21 cellular contexts compared by ENCODE assay signal in the genomic region with DNA sequence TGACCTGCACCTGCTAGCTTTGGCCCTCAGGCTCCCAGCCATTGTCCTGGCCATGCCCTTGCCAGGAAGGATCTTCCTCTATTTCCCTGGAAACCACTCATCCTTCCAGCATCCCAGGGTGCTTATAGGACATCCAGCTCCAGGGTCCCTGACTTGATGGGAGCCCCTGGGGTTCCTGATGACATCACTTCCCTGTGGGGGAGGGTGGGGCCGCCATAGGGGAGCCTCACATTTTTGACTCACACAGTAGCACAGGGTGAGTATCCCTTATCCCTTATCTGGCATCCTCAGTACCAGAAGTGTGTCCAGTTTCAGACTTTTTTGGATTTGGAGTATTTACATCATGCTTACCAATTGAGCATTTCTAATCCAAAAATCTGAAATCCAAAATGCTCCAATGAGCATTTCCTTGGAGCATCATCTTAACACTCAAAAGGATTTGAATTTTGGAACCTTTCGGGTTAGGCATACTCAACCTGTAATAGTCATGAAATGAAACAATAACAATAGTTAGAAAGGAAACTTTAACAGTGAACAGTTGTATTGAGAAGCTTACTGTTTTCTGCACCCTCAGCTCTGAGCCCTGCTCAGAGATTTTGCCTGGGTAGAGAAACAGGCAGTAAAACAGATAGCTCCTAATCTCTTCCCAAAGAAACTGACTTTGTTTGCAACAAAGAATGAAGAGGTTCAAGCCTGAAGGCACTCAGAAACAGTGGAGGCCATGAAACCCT. TPM values are rescaled to one million over a fixed set of nuclear protein-coding genes. Genes with fewer than 3 reads are reported as not detected.
DNase-seq lines count a peak whose midpoint lies in the region; ATAC-seq lines count a peak whose summit lies in the region.
"Had no signal": no experiment of that assay in that cellular context is flagged by ENCODE, and none has a peak within 500 bp of the region (broad histone marks: within the 10 kb centered on the region; RNA-seq: fewer than 3 reads in every experiment).

No MANE protein-coding gene starts in this region.

- DNase-seq in activated naive CD8-positive, alpha-beta T cell treated with anti-CD3 and anti-CD28 coated beads, Interleukin-2, amount 50 U/mL, for 24 hours: no peak
- no peak for DNase-seq in T-helper 17 cell
- DNase-seq in left colon: no peak
- DNase-seq in stimulated activated effector memory CD8-positive, alpha-beta T cell treated with anti-CD3 and anti-CD28 coated beads, Interleukin-12 subunit alpha, Interleukin-12 subunit beta, amount 100 ng/mL, for 72 hours (ENCODE audit: low spot score in 2 of 2): no peak
- DNase-seq in activated CD4-positive, alpha-beta memory T cell treated with anti-CD3 and anti-CD28 coated beads, Interleukin-2, amount 10 ng/mL, durations not matched to agents 7 days and 5 days: no peak
- no peak for DNase-seq in OCI-M1 (lab: John Stamatoyannopoulos, UW)
- DNase-seq: activated CD8-positive, alpha-beta memory T cell treated with anti-CD3 and anti-CD28 coated beads for 24 hours; CD4-positive, CD25-positive, alpha-beta regulatory T cell; dermis blood vessel endothelial cell; DMS153; foreskin keratinocyte; GDM1; GM23248; NCI-H1048; NCI-H2029; thyroid gland had no signal

- CTCF ChIA-PET in activated CD4-positive, alpha-beta memory T cell treated with anti-CD3 and anti-CD28 coated beads, Interleukin-2, amount 10 ng/mL, durations not matched to agents 7 days and 5 days (lab: Charles Lee): no interaction called here

- H3K9me3 Mint-ChIP-seq in activated naive CD8-positive, alpha-beta T cell (ENCODE audit: low read depth): peaks cover 7% of the 10 kb centered on the region
- H3K9me3 Mint-ChIP-seq in activated naive CD8-positive, alpha-beta T cell treated with anti-CD3 and anti-CD28 coated beads, Interleukin-2, amount 50 U/mL, for 24 hours: peaks cover 19% of the 10 kb centered on the region
- H3K9me3 Mint-ChIP-seq in stimulated activated effector memory CD8-positive, alpha-beta T cell treated with anti-CD3 and anti-CD28 coated beads, Interleukin-12 subunit alpha, Interleukin-12 subunit beta, amount 100 ng/mL, for 72 hours: peaks cover 7% of the 10 kb centered on the region
- H3K9me3 Mint-ChIP-seq in activated CD4-positive, alpha-beta memory T cell treated with anti-CD3 and anti-CD28 coated beads, Interleukin-2, amount 10 ng/mL, durations not matched to agents 7 days and 5 days: peaks cover 15% of the 10 kb centered on the region

- intact Hi-C loops in left colon (cut with DNase I, micrococcal nuclease): no loop called here

- H3K36me3 Mint-ChIP-seq in activated naive CD8-positive, alpha-beta T cell: peaks cover 22% of the 10 kb centered on the region
- H3K36me3 Mint-ChIP-seq in activated naive CD8-positive, alpha-beta T cell treated with anti-CD3 and anti-CD28 coated beads, Interleukin-2, amount 50 U/mL, for 24 hours (ENCODE audit: low read depth): peaks cover 33% of the 10 kb centered on the region
- peaks cover 13% of the 10 kb centered on the region for H3K36me3 Mint-ChIP-seq in T-helper 17 cell (ENCODE audit: low read depth)
- peaks cover 85% of the 10 kb centered on the region for H3K36me3 Mint-ChIP-seq in stimulated activated effector memory CD8-positive, alpha-beta T cell treated with anti-CD3 and anti-CD28 coated beads, Interleukin-12 subunit alpha, Interleukin-12 subunit beta, amount 100 ng/mL, for 72 hours
- H3K36me3 Mint-ChIP-seq in activated CD4-positive, alpha-beta memory T cell treated with anti-CD3 and anti-CD28 coated beads, Interleukin-2, amount 10 ng/mL, durations not matched to agents 7 days and 5 days (ENCODE audit: low read depth): peaks cover 51% of the 10 kb centered on the region

- no peaks in the 10 kb centered on the region for H3K27me3 Mint-ChIP-seq in activated naive CD8-positive, alpha-beta T cell
- no peaks in the 10 kb centered on the region for H3K27me3 Mint-ChIP-seq in activated naive CD8-positive, alpha-beta T cell treated with anti-CD3 and anti-CD28 coated beads, Interleukin-2, amount 50 U/mL, for 24 hours
- no peaks in the 10 kb centered on the region for H3K27me3 Mint-ChIP-seq in T-helper 17 cell
- no peaks in the 10 kb centered on the region for H3K27me3 Mint-ChIP-seq in activated CD4-positive, alpha-beta memory T cell treated with anti-CD3 and anti-CD28 coated beads, Interleukin-2, amount 10 ng/mL, durations not matched to agents 7 days and 5 days
- H3K27me3 Mint-ChIP-seq: CD4-positive, CD25-positive, alpha-beta regulatory T cell had no signal

- no peak for ATAC-seq in activated naive CD8-positive, alpha-beta T cell treated with anti-CD3 and anti-CD28 coated beads, Interleukin-2, amount 50 U/mL, for 24 hours
- ATAC-seq in T-helper 17 cell: no peak
- ATAC-seq in left colon: peak; percentile 13
- ATAC-seq in stimulated activated effector memory CD8-positive, alpha-beta T cell treated with anti-CD3 and anti-CD28 coated beads, Interleukin-12 subunit alpha, Interleukin-12 subunit beta, amount 100 ng/mL, for 72 hours: peak; percentile 54
- no peak for ATAC-seq in GM21381 (IDR thresholded peaks at IDR 0.05; ENCODE audit: unreplicated experiment)
- ATAC-seq: foreskin keratinocyte had no signal

- POLR2A ChIA-PET in activated CD4-positive, alpha-beta memory T cell treated with anti-CD3 and anti-CD28 coated beads, Interleukin-2, amount 10 ng/mL, durations not matched to agents 7 days and 5 days (lab: Charles Lee): no interaction called here

- H3K4me1 Mint-ChIP-seq in activated naive CD8-positive, alpha-beta T cell (ENCODE audit: low read depth): no peaks in the 10 kb centered on the region
- peaks cover 5% of the 10 kb centered on the region for H3K4me1 Mint-ChIP-seq in activated naive CD8-positive, alpha-beta T cell treated with anti-CD3 and anti-CD28 coated beads, Interleukin-2, amount 50 U/mL, for 24 hours
- peaks cover 9% of the 10 kb centered on the region for H3K4me1 Mint-ChIP-seq in T-helper 17 cell
- peaks cover 34% of the 10 kb centered on the region for H3K4me1 Mint-ChIP-seq in stimulated activated effector memory CD8-positive, alpha-beta T cell treated with anti-CD3 and anti-CD28 coated beads, Interleukin-12 subunit alpha, Interleukin-12 subunit beta, amount 100 ng/mL, for 72 hours
- H3K4me1 Mint-ChIP-seq in activated CD4-positive, alpha-beta memory T cell treated with anti-CD3 and anti-CD28 coated beads, Interleukin-2, amount 10 ng/mL, durations not matched to agents 7 days and 5 days: peaks cover 12% of the 10 kb centered on the region

- H3K9me3 ChIP-seq in T-helper 17 cell (ENCODE audit: control insufficient read depth, low read length, poor library complexity, severe bottlenecking): no peaks in the 10 kb centered on the region
- H3K9me3 ChIP-seq: breast epithelium, pancreas, thyroid gland had no signal

- H3K4me3 Mint-ChIP-seq in activated naive CD8-positive, alpha-beta T cell: no peak overlapping the region
- no peak overlapping the region for H3K4me3 Mint-ChIP-seq in activated naive CD8-positive, alpha-beta T cell treated with anti-CD3 and anti-CD28 coated beads, Interleukin-2, amount 50 U/mL, for 24 hours
- H3K4me3 Mint-ChIP-seq in T-helper 17 cell: no peak overlapping the region
- no peak overlapping the region for H3K4me3 Mint-ChIP-seq in stimulated activated effector memory CD8-positive, alpha-beta T cell treated with anti-CD3 and anti-CD28 coated beads, Interleukin-12 subunit alpha, Interleukin-12 subunit beta, amount 100 ng/mL, for 72 hours
- no peak overlapping the region for H3K4me3 Mint-ChIP-seq in activated CD4-positive, alpha-beta memory T cell treated with anti-CD3 and anti-CD28 coated beads, Interleukin-2, amount 10 ng/mL, durations not matched to agents 7 days and 5 days
- H3K4me3 Mint-ChIP-seq: activated T-helper 1 cell treated with anti-CD3 and anti-CD28 coated beads, Interleukin-12 subunit alpha, Interleukin-12 subunit beta, Interleukin-2, Interleukin-4 antibody, amounts not matched to agents 30 ng/mL and 10 ng/mL and 1 ng/mL, durations not matched to agents 14 hours and 24 hours and 36 hours; CD4-positive, CD25-positive, alpha-beta regulatory T cell had no signal

- H3K27ac Mint-ChIP-seq in activated naive CD8-positive, alpha-beta T cell: peak overlapping the region; percentile 23
- H3K27ac Mint-ChIP-seq in activated naive CD8-positive, alpha-beta T cell treated with anti-CD3 and anti-CD28 coated beads, Interleukin-2, amount 50 U/mL, for 24 hours: no peak overlapping the region
- peak overlapping the region; percentile 27 for H3K27ac Mint-ChIP-seq in T-helper 17 cell
- peak overlapping the region; percentile 68 for H3K27ac Mint-ChIP-seq in stimulated activated effector memory CD8-positive, alpha-beta T cell treated with anti-CD3 and anti-CD28 coated beads, Interleukin-12 subunit alpha, Interleukin-12 subunit beta, amount 100 ng/mL, for 72 hours
- no peak overlapping the region for H3K27ac Mint-ChIP-seq in activated CD4-positive, alpha-beta memory T cell treated with anti-CD3 and anti-CD28 coated beads, Interleukin-2, amount 10 ng/mL, durations not matched to agents 7 days and 5 days
- H3K27ac Mint-ChIP-seq: activated T-helper 1 cell treated with anti-CD3 and anti-CD28 coated beads, Interleukin-12 subunit alpha, Interleukin-12 subunit beta, Interleukin-2, Interleukin-4 antibody, amounts not matched to agents 30 ng/mL and 10 ng/mL and 1 ng/mL, durations not matched to agents 14 hours and 24 hours and 36 hours; CD4-positive, CD25-positive, alpha-beta regulatory T cell had no signal

RNA-seq across cellular contexts. Expression of gene TNIP2, which starts 22.1 kb away (rescaled TPM):
- total RNA-seq in T-helper 17 cell: 10 to 100 TPM; 66.0 to 72.5 TPM
- total RNA-seq in left colon: 10 to 100 TPM; 47.1 to 63.6 TPM
- 10 to 100 TPM; 56.1 to 58.4 TPM for total RNA-seq in activated CD4-positive, alpha-beta memory T cell treated with anti-CD3 and anti-CD28 coated beads, Interleukin-2, amount 10 ng/mL, durations not matched to agents 7 days and 5 days

RNA-seq across cellular contexts. Expression of gene SH3BP2, which starts 58.9 kb away (rescaled TPM):
- total RNA-seq in T-helper 17 cell (10 to 100 TPM; 36.0 to 62.0 TPM), left colon (10 to 100 TPM; 54.3 to 75.2 TPM)
- 10 to 100 TPM; 77.0 to 80.3 TPM for total RNA-seq in activated CD4-positive, alpha-beta memory T cell treated with anti-CD3 and anti-CD28 coated beads, Interleukin-2, amount 10 ng/mL, durations not matched to agents 7 days and 5 days

Comparison
In these comparisons a context has a peak if more than half of its experiments do, and no peak if none do; other contexts are left out.
1. H3K27ac Mint-ChIP-seq: peak in activated naive CD8-positive, alpha-beta T cell (single experiment), T-helper 17 cell (single experiment) and stimulated activated effector memory CD8-positive, alpha-beta T cell treated with anti-CD3 and anti-CD28 coated beads, Interleukin-12 subunit alpha, Interleukin-12 subunit beta, amount 100 ng/mL, for 72 hours (single experiment); none in activated naive CD8-positive, alpha-beta T cell treated with anti-CD3 and anti-CD28 coated beads, Interleukin-2, amount 50 U/mL, for 24 hours (single experiment) and activated CD4-positive, alpha-beta memory T cell treated with anti-CD3 and anti-CD28 coated beads, Interleukin-2, amount 10 ng/mL, durations not matched to agents 7 days and 5 days (single experiment).
2. ATAC-seq: peak in left colon (single experiment) and stimulated activated effector memory CD8-positive, alpha-beta T cell treated with anti-CD3 and anti-CD28 coated beads, Interleukin-12 subunit alpha, Interleukin-12 subunit beta, amount 100 ng/mL, for 72 hours (single experiment); none in activated naive CD8-positive, alpha-beta T cell treated with anti-CD3 and anti-CD28 coated beads, Interleukin-2, amount 50 U/mL, for 24 hours (single experiment), T-helper 17 cell (single experiment) and GM21381 (single experiment).